In the genomic region with DNA sequence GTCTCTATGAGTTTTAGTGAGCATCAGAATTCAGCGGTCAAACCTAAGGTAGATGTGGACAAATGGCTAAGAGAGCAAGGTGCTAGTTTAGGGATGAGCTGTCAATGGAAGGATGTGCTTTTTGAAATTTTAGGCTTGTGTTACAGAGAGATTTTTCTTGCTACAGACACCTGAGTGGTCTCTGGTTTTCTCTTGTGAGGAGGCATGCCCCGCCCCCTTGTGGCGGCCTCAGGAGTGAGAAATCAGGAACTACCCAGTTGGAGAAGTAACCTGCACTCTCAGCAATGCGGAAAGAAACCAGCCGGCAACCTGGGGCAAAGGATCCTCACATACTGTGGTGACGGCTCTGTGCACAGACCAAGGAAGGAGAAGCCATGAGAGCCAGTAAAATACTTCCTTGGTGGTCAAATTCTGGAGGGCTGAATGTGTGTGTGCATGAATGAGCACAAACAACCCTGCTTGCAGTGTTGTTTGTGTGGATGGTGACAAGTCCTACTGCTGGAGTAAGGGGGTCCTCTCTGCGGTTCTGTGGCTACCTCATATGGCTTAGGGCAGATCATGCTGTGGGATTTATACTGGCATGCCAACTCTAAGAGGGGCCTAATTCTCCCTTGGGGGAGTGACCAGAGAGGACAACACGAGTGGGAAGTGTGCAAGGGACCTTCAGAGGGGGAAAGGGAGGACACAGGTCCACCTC, we compare ENCODE assay signal across 8 cellular contexts. TPM values are rescaled to one million over a fixed set of nuclear protein-coding genes. Genes with fewer than 3 reads are reported as not detected.
DNase-seq lines count a peak whose midpoint lies in the region; ATAC-seq, FAIRE-seq and TF ChIP-seq lines count a peak whose summit lies in the region.

No MANE protein-coding gene starts in this region.

- no peak overlapping the region for H3K4me2 ChIP-seq in astrocyte (ENCODE audit: low read length)

- FAIRE-seq in astrocyte (lab: Jason Lieb, UNC) (no peak), kidney (lab: Jason Lieb, UNC) (no peak)

- no peaks in the 10 kb centered on the region for H4K20me1 ChIP-seq in astrocyte (ENCODE audit: insufficient read depth, low read length)

- H3K4me1 ChIP-seq in astrocyte (ENCODE audit: insufficient read depth, low read length) = no peaks in the 10 kb centered on the region
- no peaks in the 10 kb centered on the region for H3K4me1 ChIP-seq in kidney (ENCODE audit: control insufficient read depth in 1 of 2, insufficient read depth in 1 of 2, low read depth in 1 of 2, low read length in 2 of 2)

- peaks cover 7% of the 10 kb centered on the region for H3K4me1 Mint-ChIP-seq in CD4-positive, alpha-beta T cell (ENCODE audit: low read depth)
- no peaks in the 10 kb centered on the region for H3K4me1 Mint-ChIP-seq in astrocyte (ENCODE audit: low read depth, unreplicated experiment)

- TF ChIP-seq CTCF in CD4-positive, alpha-beta T cell (IDR thresholded peaks at IDR 0.05) = peak; percentile 65
- TF ChIP-seq CTCF in astrocyte (IDR thresholded peaks at IDR 0.05; ENCODE audit: insufficient read depth, low read depth, low read length) (peak; percentile 47), kidney (IDR thresholded peaks at IDR 0.05; ENCODE audit: borderline replicate concordance, extremely low read depth, insufficient read depth) (peak; percentile 57)

- H3K4me3 Mint-ChIP-seq in CD4-positive, alpha-beta T cell = no peak overlapping the region
- no peak overlapping the region for H3K4me3 Mint-ChIP-seq in astrocyte (ENCODE audit: unreplicated experiment)

- no peak overlapping the region for H3K4me3 ChIP-seq in astrocyte (ENCODE audit: insufficient read depth, low read depth, low read length)
- H3K4me3 ChIP-seq in kidney (ENCODE audit: low read length in 2 of 2) = no peak overlapping the region

- H3K27ac ChIP-seq in CD4-positive, alpha-beta T cell (ENCODE audit: low read depth, low read length) = no peak overlapping the region
- H3K27ac ChIP-seq in astrocyte (ENCODE audit: low read depth, low read length) (no peak overlapping the region), kidney (ENCODE audit: low read depth in 2 of 2, low read length in 2 of 2) (no peak overlapping the region)

- H2AFZ ChIP-seq in astrocyte (ENCODE audit: low read depth, low read length) = no peak overlapping the region

- H3K36me3 Mint-ChIP-seq in CD4-positive, alpha-beta T cell (ENCODE audit: low read depth) = no peaks in the 10 kb centered on the region
- H3K36me3 Mint-ChIP-seq in astrocyte (ENCODE audit: low read depth, unreplicated experiment) = no peaks in the 10 kb centered on the region

- no peaks in the 10 kb centered on the region for H3K9me3 ChIP-seq in CD4-positive, alpha-beta T cell (ENCODE audit: control insufficient read depth, low read length)
- no peaks in the 10 kb centered on the region for H3K9me3 ChIP-seq in astrocyte (ENCODE audit: insufficient read depth, low read depth, low read length)
- H3K9me3 ChIP-seq in kidney (ENCODE audit: control insufficient read depth in 1 of 2, low read length in 2 of 2) = no peaks in the 10 kb centered on the region

- H3K27me3 ChIP-seq in CD4-positive, alpha-beta T cell (ENCODE audit: control insufficient read depth, insufficient read depth, low read length) = peaks cover 5% of the 10 kb centered on the region
- H3K27me3 ChIP-seq in astrocyte (ENCODE audit: insufficient read depth, low read length) = no peaks in the 10 kb centered on the region

- H3K9ac ChIP-seq in astrocyte (ENCODE audit: low read length) (no peak overlapping the region), kidney (ENCODE audit: low read length in 2 of 2) (no peak overlapping the region)

- H3K9me3 Mint-ChIP-seq in CD4-positive, alpha-beta T cell = no peaks in the 10 kb centered on the region
- H3K9me3 Mint-ChIP-seq in astrocyte (ENCODE audit: unreplicated experiment) = peaks cover 17% of the 10 kb centered on the region

- H3K36me3 ChIP-seq in astrocyte (ENCODE audit: insufficient read depth, low read length) (no peaks in the 10 kb centered on the region), kidney (ENCODE audit: control insufficient read depth in 1 of 2, insufficient read depth in 2 of 2, low read length in 2 of 2) (no peaks in the 10 kb centered on the region)

- intact Hi-C loops in CD4-positive, alpha-beta T cell (cut with DNase I, micrococcal nuclease) = loop anchor here (1.0 to 5.0 kb wide), 4 partner anchors 413 to 448 kb away; a partner anchor contains a TSS
- intact Hi-C loops in kidney (cut with DNase I) = no loop called here

- POLR2A ChIA-PET in CD4-positive, alpha-beta T cell (lab: Charles Lee) = interaction anchor here (1.6 kb wide), 1 partner anchor 447 kb away, joined by 6 read pairs; a partner anchor contains a TSS

- H3K79me2 ChIP-seq in astrocyte (ENCODE audit: insufficient read depth, low read length) = no peaks in the 10 kb centered on the region

- H3K27ac Mint-ChIP-seq in CD4-positive, alpha-beta T cell = no peak overlapping the region
- no peak overlapping the region for H3K27ac Mint-ChIP-seq in astrocyte (ENCODE audit: unreplicated experiment)

- H3K27me3 Mint-ChIP-seq in CD4-positive, alpha-beta T cell = peaks cover 49% of the 10 kb centered on the region
- H3K27me3 Mint-ChIP-seq in astrocyte (ENCODE audit: low read depth, unreplicated experiment) = peaks cover 3% of the 10 kb centered on the region

- DNase-seq in CD4-positive, alpha-beta T cell = peak; percentile 58 to 76 (median 64)
- DNase-seq in T-helper 9 cell (peak; percentile 57), astrocyte (ENCODE audit: low read depth) (peak; percentile 13), kidney (peak; percentile 85), NCI-H345 (lab: John Stamatoyannopoulos, UW) (no peak)
- DNase-seq in stimulated activated CD4-positive, alpha-beta T cell treated with anti-CD3 and anti-CD28 coated beads, TNF-alpha, amount 100 ng/mL, for 48 hours (ENCODE audit: low read depth in 3 of 3) = peak; percentile 44 to 50 (median 49)

- peak; percentile 83 for ATAC-seq in CD4-positive, alpha-beta T cell (ENCODE audit: poor library complexity)
- ATAC-seq in GM19455 (IDR thresholded peaks at IDR 0.05; ENCODE audit: unreplicated experiment) (peak; percentile 81), HG03460 (IDR thresholded peaks at IDR 0.05; ENCODE audit: unreplicated experiment) (peak; percentile 90)

- CTCF ChIA-PET in CD4-positive, alpha-beta T cell (lab: Charles Lee) = interaction anchor here (0.6 to 1.4 kb wide), 6 partner anchors 10 to 448 kb away, joined by 3 to 8 read pairs (median 3); a partner anchor contains a TSS

RNA-seq across cellular contexts. Expression of a gene that starts 16.7 kb away (rescaled TPM):
- 10 to 100 TPM; 11.9 to 13.1 TPM for total RNA-seq in CD4-positive, alpha-beta T cell
- 82.8 and 108 TPM in 2 replicates for total RNA-seq in astrocyte
- total RNA-seq in kidney = 202 TPM
- polyA plus RNA-seq in kidney (ENCODE audit: insufficient read depth, low read depth, low replicate concordance) = 212 TPM
